19 cellular contexts compared by ENCODE assay signal in genomic region chr2:191436368-191437055, GRCh38.
DNase-seq lines count a peak whose midpoint lies in the region; ATAC-seq and TF ChIP-seq lines count a peak whose summit lies in the region.
"Had no signal": no experiment of that assay in that cellular context is flagged by ENCODE, and none has a peak within 500 bp of the region (broad histone marks: within the 10 kb centered on the region; RNA-seq: fewer than 3 reads in every experiment).

No MANE protein-coding gene starts in this region.

- no peaks in the 10 kb centered on the region for H3K4me1 ChIP-seq in mesenchymal stem cell (ENCODE audit: control insufficient read depth, insufficient read depth, low read depth, low read length)

- H3K79me1 ChIP-seq in mesenchymal stem cell (replicated peaks; ENCODE audit: low read length, poor library complexity, severe bottlenecking) = no peaks in the 10 kb centered on the region

- peak; percentile 29 for DNase-seq in Ammon's horn (ENCODE audit: low spot score)
- DNase-seq in MV-4-11 (lab: John Stamatoyannopoulos, UW) = peak; percentile 91
- DNase-seq in mesenchymal stem cell = peak; percentile 36
- DNase-seq in NCI-H2196 (lab: John Stamatoyannopoulos, UW; ENCODE audit: unreplicated experiment) = no peak
- no peak for DNase-seq in Calu3
- no peak for DNase-seq in posterior vena cava (ENCODE audit: low spot score)
- DNase-seq: activated CD8-positive, alpha-beta T cell treated with anti-CD3 and anti-CD28 coated beads, Interleukin-2, amount 10 ng/mL, durations not matched to agents 7 days and 5 days; amniotic stem cell; Caco-2; cerebellar nuclear complex; endodermal cell; NCI-H1436; transverse colon had no signal

- no peak overlapping the region for H2BK5ac ChIP-seq in mesenchymal stem cell (ENCODE audit: low read depth, low read length, poor library complexity, severe bottlenecking)

- H3K36me3 Mint-ChIP-seq in dendritic cell treated with granulocyte-macrophage colony-stimulating factor and Interleukin-4, amounts not matched to agents 40 ng/mL and 50 ng/mL, for 4 days (ENCODE audit: low read depth) = no peaks in the 10 kb centered on the region
- H3K36me3 Mint-ChIP-seq in Calu3 (ENCODE audit: insufficient read depth, unreplicated experiment) = no peaks in the 10 kb centered on the region
- H3K36me3 Mint-ChIP-seq: IgD-negative memory B cell, memory B cell had no signal

- peak overlapping the region; percentile 88 for H3K27ac Mint-ChIP-seq in dendritic cell treated with granulocyte-macrophage colony-stimulating factor and Interleukin-4, amounts not matched to agents 40 ng/mL and 50 ng/mL, for 4 days
- H3K27ac Mint-ChIP-seq in Calu3 (ENCODE audit: unreplicated experiment) = no peak overlapping the region
- H3K27ac Mint-ChIP-seq: activated CD8-positive, alpha-beta T cell treated with anti-CD3 and anti-CD28 coated beads, Interleukin-2, amount 10 ng/mL, durations not matched to agents 7 days and 5 days; activated T-helper 17 cell treated with anti-CD3 and anti-CD28 coated beads, Interleukin-2, amount 50 U/mL, for 72 hours; endodermal cell; IgD-negative memory B cell; memory B cell had no signal

- H4K91ac ChIP-seq in mesenchymal stem cell (ENCODE audit: low read length) = no peak overlapping the region

- no peak overlapping the region for H3K9ac ChIP-seq in mesenchymal stem cell (ENCODE audit: low read length)

- WGBS in mesenchymal stem cell = 69% methylated on average over 5 of the region's 6 CpGs

- H3K36me3 ChIP-seq in mesenchymal stem cell (ENCODE audit: control insufficient read depth in 1 of 2, insufficient read depth in 2 of 2, low read depth in 1 of 2, low read length in 2 of 2) = no peaks in the 10 kb centered on the region
- H3K36me3 ChIP-seq: transverse colon had no signal

- H3K18ac ChIP-seq in mesenchymal stem cell (ENCODE audit: low read depth in 1 of 2, low read length in 2 of 2) = peak overlapping the region in 1 of 2 experiments; percentile 40

- no peak overlapping the region for H3K27ac ChIP-seq in mesenchymal stem cell (ENCODE audit: low read length, poor library complexity, severe bottlenecking)
- H3K27ac ChIP-seq: VCaP had no signal

- H2BK120ac ChIP-seq in mesenchymal stem cell (ENCODE audit: low read depth, low read length) = no peak overlapping the region

- intact Hi-C loops in dendritic cell treated with granulocyte-macrophage colony-stimulating factor and Interleukin-4, amounts not matched to agents 40 ng/mL and 50 ng/mL, for 4 days (cut with micrococcal nuclease) = no loop called here
- intact Hi-C loops in Calu3 (cut with micrococcal nuclease; ENCODE audit: unreplicated experiment) = no loop called here
- intact Hi-C loops in posterior vena cava (cut with DNase I) = no loop called here

- H3K9me3 ChIP-seq in mesenchymal stem cell (ENCODE audit: control insufficient read depth, low read length) = no peaks in the 10 kb centered on the region
- H3K9me3 ChIP-seq: Caco-2, transverse colon had no signal

- CTCF ChIA-PET in Calu3 (lab: Charles Lee) = no interaction called here

- no peak overlapping the region for H2AK5ac ChIP-seq in mesenchymal stem cell (ENCODE audit: low read length, severe bottlenecking)

- no peak overlapping the region for H3K14ac ChIP-seq in mesenchymal stem cell (ENCODE audit: low read length in 2 of 2)

- no peaks in the 10 kb centered on the region for H3K27me3 ChIP-seq in mesenchymal stem cell (ENCODE audit: control insufficient read depth in 1 of 2, insufficient read depth in 1 of 2, low read length in 2 of 2)
- H3K27me3 ChIP-seq: transverse colon had no signal

- no peak for ATAC-seq in GM21447 (IDR thresholded peaks at IDR 0.05; ENCODE audit: unreplicated experiment)
- ATAC-seq: activated CD8-positive, alpha-beta T cell treated with anti-CD3 and anti-CD28 coated beads, Interleukin-2, amount 10 ng/mL, durations not matched to agents 7 days and 5 days; activated T-helper 17 cell treated with anti-CD3 and anti-CD28 coated beads, Interleukin-2, amount 50 U/mL, for 72 hours had no signal

- peaks cover 34% of the 10 kb centered on the region for H3K4me1 Mint-ChIP-seq in dendritic cell treated with granulocyte-macrophage colony-stimulating factor and Interleukin-4, amounts not matched to agents 40 ng/mL and 50 ng/mL, for 4 days (ENCODE audit: low read depth)
- H3K4me1 Mint-ChIP-seq in Calu3 (ENCODE audit: low read depth, unreplicated experiment) = no peaks in the 10 kb centered on the region
- H3K4me1 Mint-ChIP-seq: activated T-helper 17 cell treated with anti-CD3 and anti-CD28 coated beads, Interleukin-2, amount 50 U/mL, for 72 hours; endodermal cell had no signal

- H4K8ac ChIP-seq in mesenchymal stem cell (ENCODE audit: low read length) = no peak overlapping the region

- no peak overlapping the region for H3K4ac ChIP-seq in mesenchymal stem cell (ENCODE audit: low read depth in 1 of 2, low read length in 2 of 2)

- no peak for TF ChIP-seq CTCF in Calu3 (IDR thresholded peaks at IDR 0.05; ENCODE audit: unreplicated experiment)

- BruUV-seq in Calu3 (replicated peaks; lab: Mats Ljungman, UMichigan) = no TSS peak

- no peak overlapping the region for H2BK15ac ChIP-seq in mesenchymal stem cell (ENCODE audit: low read depth, poor library complexity, severe bottlenecking)

- no peak overlapping the region for H3K4me2 ChIP-seq in mesenchymal stem cell (ENCODE audit: low read length, poor library complexity, severe bottlenecking)

- H3K9me3 Mint-ChIP-seq in dendritic cell treated with granulocyte-macrophage colony-stimulating factor and Interleukin-4, amounts not matched to agents 40 ng/mL and 50 ng/mL, for 4 days = no peaks in the 10 kb centered on the region
- H3K9me3 Mint-ChIP-seq in Calu3 (ENCODE audit: low read depth, unreplicated experiment) = no peaks in the 10 kb centered on the region
- H3K9me3 Mint-ChIP-seq: activated T-helper 17 cell treated with anti-CD3 and anti-CD28 coated beads, Interleukin-2, amount 50 U/mL, for 72 hours; endodermal cell; IgD-negative memory B cell; memory B cell had no signal

- H3K23ac ChIP-seq in mesenchymal stem cell (ENCODE audit: low read length in 2 of 2) = no peak overlapping the region

- no peak overlapping the region for H3K4me3 Mint-ChIP-seq in dendritic cell treated with granulocyte-macrophage colony-stimulating factor and Interleukin-4, amounts not matched to agents 40 ng/mL and 50 ng/mL, for 4 days
- H3K4me3 Mint-ChIP-seq in Calu3 (ENCODE audit: low read depth, unreplicated experiment) = no peak overlapping the region
- H3K4me3 Mint-ChIP-seq: activated CD8-positive, alpha-beta T cell treated with anti-CD3 and anti-CD28 coated beads, Interleukin-2, amount 10 ng/mL, durations not matched to agents 7 days and 5 days; activated T-helper 17 cell treated with anti-CD3 and anti-CD28 coated beads, Interleukin-2, amount 50 U/mL, for 72 hours; endodermal cell; IgD-negative memory B cell; memory B cell had no signal

- no peak overlapping the region for H2BK12ac ChIP-seq in mesenchymal stem cell (ENCODE audit: low read length in 2 of 2)

- H3K27me3 Mint-ChIP-seq in dendritic cell treated with granulocyte-macrophage colony-stimulating factor and Interleukin-4, amounts not matched to agents 40 ng/mL and 50 ng/mL, for 4 days = no peaks in the 10 kb centered on the region
- H3K27me3 Mint-ChIP-seq in Calu3 (ENCODE audit: unreplicated experiment) = no peaks in the 10 kb centered on the region
- H3K27me3 Mint-ChIP-seq: activated T-helper 17 cell treated with anti-CD3 and anti-CD28 coated beads, Interleukin-2, amount 50 U/mL, for 72 hours; memory B cell had no signal

- no peak overlapping the region for H2AFZ ChIP-seq in mesenchymal stem cell (ENCODE audit: low read depth, low read length)

- H3K4me3 ChIP-seq in mesenchymal stem cell (ENCODE audit: insufficient read depth in 1 of 2, low read depth in 1 of 2, low read length in 2 of 2) = no peak overlapping the region
- H3K4me3 ChIP-seq: transverse colon had no signal

Comparison
In these comparisons a context has a peak if more than half of its experiments do, and no peak if none do; other contexts are left out.
1. DNase-seq: peak in Ammon's horn (single experiment), MV-4-11 (single experiment) and mesenchymal stem cell (single experiment); none in NCI-H2196 (single experiment), Calu3 (single experiment) and posterior vena cava (single experiment).